In the genomic region with DNA sequence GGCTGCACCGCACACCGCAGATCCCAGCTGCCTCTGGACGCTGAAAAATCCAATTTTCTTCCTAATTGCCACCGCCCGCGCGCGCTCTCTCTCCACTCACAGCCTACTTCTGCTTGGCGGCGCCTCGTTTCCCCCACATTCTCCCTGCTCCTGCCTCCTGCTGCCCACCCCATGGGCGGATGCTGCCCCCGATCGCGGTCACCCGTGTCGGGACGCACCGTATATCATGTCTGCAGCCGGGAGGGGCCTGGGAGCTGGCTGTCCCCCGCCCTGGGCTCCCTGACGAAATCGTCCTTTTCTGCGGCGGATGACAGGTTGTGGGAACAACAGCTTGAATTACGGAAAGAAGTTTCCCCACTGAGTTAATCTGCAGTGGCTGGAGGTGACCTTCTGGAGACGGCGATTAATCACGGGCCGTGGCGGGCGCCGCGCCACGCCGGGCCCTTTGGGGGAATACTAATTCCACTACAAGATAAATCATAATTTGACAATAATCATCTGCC, we compare ENCODE assay signal across 24 cellular contexts. TPM values are rescaled to one million over a fixed set of nuclear protein-coding genes. Genes with fewer than 3 reads are reported as not detected.
DNase-seq lines count a peak whose midpoint lies in the region; ATAC-seq, FAIRE-seq and TF ChIP-seq lines count a peak whose summit lies in the region.
"Had no signal": no experiment of that assay in that cellular context is flagged by ENCODE, and none has a peak within 500 bp of the region (broad histone marks: within the 10 kb centered on the region; RNA-seq: fewer than 3 reads in every experiment).

No MANE protein-coding gene starts in this region.

- TF ChIP-seq EP300 in H1 (IDR thresholded peaks at IDR 0.05; ENCODE audit: borderline replicate concordance in 1 of 2, low read depth in 2 of 2, low read length in 2 of 2), result no peak

- H4K20me1 ChIP-seq in BLaER1 treated with 17β-estradiol and CSF1 and Interleukin-3, amounts not matched to agents 10 nM and 100 nM, result peaks cover 0 to 45% (median under 1%) of the 10 kb centered on the region in 11 experiments; a peak in 7 of 22 replicates
- H4K20me1 ChIP-seq in H1 (replicated peaks in 1 of 2; ENCODE audit: control insufficient read depth in 1 of 2, insufficient read depth in 2 of 2, low read length in 2 of 2), result peaks cover 2 to 6% of the 10 kb centered on the region in 2 experiments

- peaks cover 43 to 73% (median 58%) of the 10 kb centered on the region in 11 experiments for H3K27me3 ChIP-seq in BLaER1 treated with 17β-estradiol and CSF1 and Interleukin-3, amounts not matched to agents 10 nM and 100 nM
- H3K27me3 ChIP-seq in H1 (replicated peaks in 1 of 4; ENCODE audit: control insufficient read depth in 3 of 4, extremely low read depth in 1 of 4, insufficient read depth in 3 of 4, low read length in 3 of 4) (peaks cover 20 to 64% (median 53%) of the 10 kb centered on the region in 4 experiments), pancreas (peaks cover 0 to 3% (median 0%) of the 10 kb centered on the region in 4 donors)
- H3K27me3 ChIP-seq: testis had no signal

- H2BK12ac ChIP-seq in H1 (ENCODE audit: low read depth, low read length), result peak overlapping the region; percentile 80; the same call in 1 of the 2 replicates

- H3K18ac ChIP-seq in H1 (ENCODE audit: extremely low read depth, low read length), result no peak overlapping the region

- peak overlapping the region in 10 of 11 experiments; percentile 14 to 88 (median 58); a peak in 20 of 22 replicates for H3K4me2 ChIP-seq in BLaER1 treated with 17β-estradiol and CSF1 and Interleukin-3, amounts not matched to agents 10 nM and 100 nM
- H3K4me2 ChIP-seq in H1 (ENCODE audit: insufficient read depth in 1 of 2, low read depth in 2 of 2, low read length in 2 of 2), result no peak overlapping the region

- ATAC-seq in pancreas, result peak; percentile 63 to 76 (median 68)
- no peak for ATAC-seq in HG03135 (IDR thresholded peaks at IDR 0.05; ENCODE audit: unreplicated experiment)
- ATAC-seq in GM18870 (IDR thresholded peaks at IDR 0.05; ENCODE audit: unreplicated experiment), result no peak
- ATAC-seq: activated CD4-positive, CD25-positive, alpha-beta regulatory T cell treated with anti-CD3 and anti-CD28 coated beads, Interleukin-2, amount 50 U/mL, for 24 hours; naive thymus-derived CD4-positive, alpha-beta T cell had no signal

- H3K9ac ChIP-seq in BLaER1 treated with 17β-estradiol and CSF1 and Interleukin-3, amounts not matched to agents 10 nM and 100 nM, result no peak overlapping the region
- no peak overlapping the region for H3K9ac ChIP-seq in H1 (replicated peaks in 1 of 4; ENCODE audit: extremely low read depth in 1 of 4, low read depth in 3 of 4, low read length in 3 of 4)

- FAIRE-seq in H1 (lab: Jason Lieb, UNC) (no peak), pancreas (lab: Jason Lieb, UNC) (no peak)

- TF ChIP-seq POLR2A in H1 (IDR thresholded peaks at IDR 0.05; ENCODE audit: control extremely low read depth in 1 of 2, low read depth in 2 of 2, low read length in 2 of 2), result no peak

- H3K23me2 ChIP-seq in H1 (ENCODE audit: low read depth, low read length), result peaks cover 13% of the 10 kb centered on the region

- TF ChIP-seq RAD21 in H1 (IDR thresholded peaks at IDR 0.05 in 1 of 2, conservative IDR thresholded peaks at IDR 0.05 in 1 of 2; ENCODE audit: low read depth in 2 of 2, low read length in 2 of 2), result no peak

- H2BK20ac ChIP-seq in H1 (ENCODE audit: low read length), result no peak overlapping the region

- no peak overlapping the region for H3K14ac ChIP-seq in H1 (ENCODE audit: insufficient read length)

- no peaks in the 10 kb centered on the region for H3K9me3 ChIP-seq in BLaER1 treated with 17β-estradiol and CSF1 and Interleukin-3, amounts not matched to agents 10 nM and 100 nM (replicated peaks in 1 of 11)
- no peaks in the 10 kb centered on the region for H3K9me3 ChIP-seq in H1 (ENCODE audit: insufficient read depth in 2 of 2, low read depth in 1 of 2, low read length in 1 of 2)
- no peaks in the 10 kb centered on the region for H3K9me3 ChIP-seq in pancreas
- H3K9me3 ChIP-seq: colonic mucosa, testis had no signal

- WGBS in H1 (ENCODE audit: extremely low coverage in 1 of 2, insufficient coverage in 1 of 2, insufficient read length in 1 of 2, insufficient replicate concordance in 2 of 2, low coverage in 1 of 2, low lambda C conversion rate in 2 of 2, missing lambda C conversion rate in 1 of 2), 2 experiments, result 87% methylated on average over 35 of the region's 36 CpGs; no CpG with 5 or more reads in 1 of the 2 experiments
- 21 to 24% methylated on average over 36 of the region's 36 CpGs for WGBS in pancreas, 2 donors

- H2BK5ac ChIP-seq in H1 (ENCODE audit: low read depth, low read length), result no peak overlapping the region

- H3K79me2 ChIP-seq in H1 (ENCODE audit: control insufficient read depth in 1 of 2, insufficient read depth in 2 of 2, low read length in 2 of 2), result no peaks in the 10 kb centered on the region

- H3K79me1 ChIP-seq in H1 (ENCODE audit: low read depth, low read length), result no peaks in the 10 kb centered on the region

- no peak overlapping the region for H3K56ac ChIP-seq in H1 (replicated peaks; ENCODE audit: insufficient read length, low read depth, low read length)

- TF ChIP-seq CTCF in H1 (IDR thresholded peaks at IDR 0.05; ENCODE audit: control extremely low read depth in 1 of 3, insufficient read depth in 1 of 3, low read depth in 1 of 3, low read length in 3 of 3) (no peak), pancreas (IDR thresholded peaks at IDR 0.05) (no peak)

- no peak overlapping the region for H3K23ac ChIP-seq in H1 (ENCODE audit: insufficient read length)

- peaks cover 20 to 92% (median 72%) of the 10 kb centered on the region in 10 experiments; a peak in 19 of 20 replicates for H3K4me1 ChIP-seq in BLaER1 treated with 17β-estradiol and CSF1 and Interleukin-3, amounts not matched to agents 10 nM and 100 nM
- H3K4me1 ChIP-seq in H1 (replicated peaks in 1 of 4; ENCODE audit: control insufficient read depth in 3 of 4, insufficient read depth in 4 of 4, low read length in 3 of 4) (peaks cover 7 to 28% (median 14%) of the 10 kb centered on the region in 4 experiments), pancreas (peaks cover 7 to 14% (median 7%) of the 10 kb centered on the region in 3 donors)
- H3K4me1 ChIP-seq: colonic mucosa had no signal

- no peak overlapping the region for H3K27ac ChIP-seq in BLaER1 treated with 17β-estradiol and CSF1 and Interleukin-3, amounts not matched to agents 10 nM and 100 nM
- H3K27ac ChIP-seq in H1 (ENCODE audit: low read depth, low read length), result no peak overlapping the region
- no peak overlapping the region for H3K27ac ChIP-seq in pancreas
- H3K27ac ChIP-seq: colonic mucosa, HL-60, testis had no signal

- no peak overlapping the region for H2BK120ac ChIP-seq in H1 (replicated peaks; ENCODE audit: low read depth, low read length)

- H3K36me3 ChIP-seq in BLaER1 treated with 17β-estradiol and CSF1 and Interleukin-3, amounts not matched to agents 10 nM and 100 nM, result no peaks in the 10 kb centered on the region
- H3K36me3 ChIP-seq in H1 (ENCODE audit: control insufficient read depth in 2 of 4, insufficient read depth in 4 of 4, low read length in 3 of 4) (no peaks in the 10 kb centered on the region), pancreas (no peaks in the 10 kb centered on the region)
- H3K36me3 ChIP-seq: colonic mucosa had no signal

- H3K4ac ChIP-seq in H1 (replicated peaks; ENCODE audit: insufficient read length, low read depth, low read length), result peak overlapping the region; percentile 50

- DNase-seq in NCI-H69 (lab: John Stamatoyannopoulos, UW) (peak; percentile 62), H1 (ENCODE audit: low read depth in 1 of 2, low spot score in 2 of 2) (no peak), pancreas (peak in 2 of 6 donors; percentile 46 to 52), NCI-H446 treated with DMSO at 0.1 percent for 48 hours (lab: John Stamatoyannopoulos, UW) (no peak), dedifferentiated amniotic fluid mesenchymal stem cell (ENCODE audit: extremely low spot score) (no peak)
- DNase-seq: colonic mucosa; DND-41; foreskin fibroblast; HFFc6; hippocampal formation; IMR-90; islet precursor cell; naive thymus-derived CD4-positive, alpha-beta T cell; NCI-H187; NCI-H446; SIG-M5; testis had no signal

- no peak overlapping the region for H2AK5ac ChIP-seq in H1 (ENCODE audit: low read depth, low read length)

- H4K91ac ChIP-seq in H1 (replicated peaks; ENCODE audit: insufficient read length, low read length), result no peak overlapping the region

- H4K5ac ChIP-seq in H1 (ENCODE audit: insufficient read length, low read depth, low read length), result no peak overlapping the region

- no peak overlapping the region for H3K4me3 ChIP-seq in BLaER1 treated with 17β-estradiol and CSF1 and Interleukin-3, amounts not matched to agents 10 nM and 100 nM
- H3K4me3 ChIP-seq in H1 (ENCODE audit: extremely low read depth in 1 of 4, insufficient read depth in 2 of 4, low read depth in 3 of 4, low read length in 4 of 4) (no peak overlapping the region), pancreas (no peak overlapping the region)
- H3K4me3 ChIP-seq: colonic mucosa, testis had no signal

- no peak overlapping the region for H4K8ac ChIP-seq in H1 (ENCODE audit: extremely low read depth, insufficient read depth, low read length)

- CTCF ChIA-PET in H1 (lab: Charles Lee; ENCODE audit: partially characterized antibody), result interaction anchor here (0.9 to 5.1 kb wide), 15 partner anchors 9 to 285 kb away, joined by 3 to 58 read pairs (median 3); no protein-coding TSS in a partner anchor

- H2AFZ ChIP-seq in H1 (ENCODE audit: low read length), result no peak overlapping the region

- POLR2A ChIA-PET in H1 (lab: Charles Lee; ENCODE audit: partially characterized antibody), result interaction anchor here (0.9 to 2.0 kb wide), 8 partner anchors 11 to 126 kb away, joined by 3 to 9 read pairs (median 3); no protein-coding TSS in a partner anchor

- no peak overlapping the region for H2BK15ac ChIP-seq in H1 (ENCODE audit: low read length)

- intact Hi-C loops in pancreas (cut with DNase I), result loop anchor here in 1 of 3 donors (10.0 kb wide), 1 partner anchor 54 kb away; no protein-coding TSS in a partner anchor

TF ChIP-seq in H1, 55 proteins besides CTCF, POLR2A, EP300 and RAD21 (continues in another document):
- TF ChIP-seq JUN (IDR thresholded peaks at IDR 0.05; ENCODE audit: low read depth, low read length), result no peak
- no peak for TF ChIP-seq MAX (IDR thresholded peaks at IDR 0.05)

RNA-seq across cellular contexts. Expression of gene PSD2, which starts 36.3 kb away (rescaled TPM):
- 0.06 and 0.13 TPM in 2 replicates for total RNA-seq in H1 (2021; fragmentation: NEBNext Ultra II Directional; extraction: Animal tissue kit (Norgen Biotek cat#: 25700))
- polyA plus RNA-seq in H1 (2011; rRNA removed) (0.14 and 0.25 TPM in 2 replicates), pancreas (under 1 TPM; 0.45 to 0.49 TPM)
- polyA plus RNA-seq in H1 (2011; cell fraction: cytosol; rRNA removed), result 0.23 TPM
- 0.48 TPM for polyA plus RNA-seq in H1 (2011; cell fraction: nucleus; rRNA removed)
- polyA plus RNA-seq in H1 (2012, experiment 1 of 2), result 0.09 to 0.24 TPM (median 0.15 TPM) in 4 replicates
- polyA plus RNA-seq in H1 (2012, experiment 2 of 2), result 0.14 TPM
- polyA plus RNA-seq in H1 (2013, experiment 1 of 2), result 0.06 TPM
- polyA plus RNA-seq in H1 (2013, experiment 2 of 2), result 0.09 TPM
- 0.17 TPM in 1 of 2 replicates, not detected in the other for polyA minus RNA-seq in H1 (2011; rRNA and poly(A)+ RNA removed)
- polyA minus RNA-seq in H1 (2011; cell fraction: cytosol; rRNA and poly(A)+ RNA removed), result not detected
- polyA minus RNA-seq in H1 (2011; cell fraction: nucleus; rRNA and poly(A)+ RNA removed), result 0.20 TPM
- under 1 TPM; 0.06 to 0.66 (median 0.08) TPM for total RNA-seq in pancreas
- total RNA-seq: activated CD8-positive, alpha-beta memory T cell treated with anti-CD3 and anti-CD28 coated beads for 36 hours; IMR-90 had no signal
- polyA plus RNA-seq: AG04450; naive thymus-derived CD4-positive, alpha-beta T cell had no signal

Comparison
In these comparisons a context has a peak if more than half of its experiments do, and no peak if none do; other contexts are left out.
1. H3K4me2 ChIP-seq: peak in BLaER1 treated with 17β-estradiol and CSF1 and Interleukin-3, amounts not matched to agents 10 nM and 100 nM (10 of 11); none in H1 (0 of 2).
2. ATAC-seq: peak in pancreas (4 of 4); none in HG03135 (single experiment) and GM18870 (single experiment).